In the genomic region with DNA sequence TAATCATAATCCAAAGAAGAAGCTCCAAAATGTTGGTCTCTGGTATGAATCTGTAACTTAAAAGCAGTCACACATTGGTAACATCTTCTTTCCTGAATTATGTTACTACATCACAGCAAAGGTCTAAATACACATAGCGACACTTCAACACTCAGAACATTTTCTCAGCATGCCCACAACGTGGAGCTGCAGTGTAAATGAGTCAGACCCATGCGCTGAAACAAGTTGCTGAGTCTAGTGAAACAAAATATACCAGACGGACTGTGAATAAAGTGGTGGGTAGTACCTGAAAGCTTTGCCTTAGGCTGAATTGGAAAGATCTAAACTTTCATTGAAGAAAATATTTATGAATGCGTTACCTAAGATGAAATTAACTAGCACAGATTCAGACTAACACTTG, we compare ENCODE assay signal across 9 cellular contexts. TPM values are rescaled to one million over a fixed set of nuclear protein-coding genes. Genes with fewer than 3 reads are reported as not detected.
DNase-seq lines count a peak whose midpoint lies in the region; ATAC-seq and TF ChIP-seq lines count a peak whose summit lies in the region.
"Had no signal": no experiment of that assay in that cellular context is flagged by ENCODE, and none has a peak within 500 bp of the region (broad histone marks: within the 10 kb centered on the region; RNA-seq: fewer than 3 reads in every experiment).

No MANE protein-coding gene starts in this region.

- H3K4me3 ChIP-seq in LNCaP clone FGC (ENCODE audit: low read depth, low read length), result no peak overlapping the region

- ATAC-seq in HG02610 (IDR thresholded peaks at IDR 0.05; ENCODE audit: unreplicated experiment) (no peak), HG03175 (IDR thresholded peaks at IDR 0.05; ENCODE audit: unreplicated experiment) (no peak)

- TF ChIP-seq CTCF in LNCaP clone FGC (IDR thresholded peaks at IDR 0.05; ENCODE audit: control insufficient read depth, extremely low read depth, insufficient read depth), result peak; percentile 52

- DNase-seq in EL, result peak; percentile 39
- DNase-seq in LNCaP clone FGC (ENCODE audit: low read depth), result no peak
- peak; percentile 69 for DNase-seq in cerebellar cortex (ENCODE audit: low spot score)
- DNase-seq in myocyte (ENCODE audit: low read depth), result peak; percentile 79
- no peak for DNase-seq in cerebellar nuclear complex (lab: John Stamatoyannopoulos, UW)
- DNase-seq in NCI-H774 (lab: John Stamatoyannopoulos, UW), result no peak
- DNase-seq: NCI-H187 had no signal

RNA-seq across cellular contexts. Expression of gene GOLGA8B, which starts 33.2 kb away (rescaled TPM):
- 87.8 and 106 TPM in 2 replicates for total RNA-seq in myocyte
- 48.4 TPM for polyA plus RNA-seq in myocyte (2012)

Comparison
In these comparisons a context has a peak if more than half of its experiments do, and no peak if none do; other contexts are left out.
1. DNase-seq: peak in EL (single experiment), cerebellar cortex (single experiment) and myocyte (single experiment); none in LNCaP clone FGC (single experiment), cerebellar nuclear complex (0 of 2) and NCI-H774 (single experiment).